ENCODE assay signal across 18 cellular contexts in the genomic region with DNA sequence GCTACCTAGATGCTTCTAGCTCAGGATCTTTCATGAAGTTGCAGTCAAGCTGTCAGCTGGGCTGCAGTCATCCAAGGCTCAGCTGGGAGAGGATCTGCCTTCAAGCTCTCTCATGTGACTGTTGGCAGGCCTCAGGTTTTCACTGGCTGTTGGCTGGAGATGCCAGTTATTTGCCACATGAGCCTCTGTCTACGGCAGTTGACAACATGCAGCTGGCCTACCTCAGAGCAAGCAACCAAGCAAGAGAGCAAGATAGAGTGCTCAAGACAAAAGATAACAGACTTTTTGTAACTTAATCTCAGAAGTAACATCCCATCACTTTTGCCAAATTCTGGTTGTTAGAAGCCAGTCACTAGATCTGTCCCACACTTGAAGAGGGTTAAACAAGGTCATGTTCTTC.
DNase-seq lines count a peak whose midpoint lies in the region; ATAC-seq and TF ChIP-seq lines count a peak whose summit lies in the region.
"Had no signal": no experiment of that assay in that cellular context is flagged by ENCODE, and none has a peak within 500 bp of the region (broad histone marks: within the 10 kb centered on the region; RNA-seq: fewer than 3 reads in every experiment).

No MANE protein-coding gene starts in this region.

- peaks cover 27% of the 10 kb centered on the region for H3K4me1 Mint-ChIP-seq in nephron
- H3K4me1 Mint-ChIP-seq: activated T-helper 17 cell treated with anti-CD3 and anti-CD28 coated beads, Interleukin-2, amount 50 U/mL, for 72 hours; neural crest cell had no signal

- DNase-seq in AG08396 (ENCODE audit: low spot score), result peak; percentile 36
- peak; percentile 1 to 62 for DNase-seq in NCI-H446 (lab: John Stamatoyannopoulos, UW)
- peak; percentile 93 for DNase-seq in fibroblast of the aortic adventitia (ENCODE audit: low read depth)
- DNase-seq in NCI-H510A (lab: John Stamatoyannopoulos, UW), result no peak
- no peak for DNase-seq in OCI-M2 (lab: John Stamatoyannopoulos, UW; ENCODE audit: unreplicated experiment)
- no peak for DNase-seq in NCI-H345 (lab: John Stamatoyannopoulos, UW)
- DNase-seq: ACHN; activated CD4-positive, alpha-beta T cell treated with anti-CD3 and anti-CD28 coated beads, Interleukin-2, amount 50 U/mL, for 1 hour; central memory CD4-positive, alpha-beta T cell; DMS153; NCI-H1092 treated with DMSO at 0.1 percent for 48 hours; stimulated activated CD8-positive, alpha-beta memory T cell treated with anti-CD3 and anti-CD28 coated beads, Interleukin-4, amount 100 ng/mL, for 48 hours had no signal

- H3K9me3 Mint-ChIP-seq in nephron, result peaks cover 6% of the 10 kb centered on the region
- H3K9me3 Mint-ChIP-seq: T-helper 1 cell treated with Interleukin-12 subunit alpha and Interleukin-12 subunit beta and Interleukin-4 antibody, amounts not matched to agents 30 μg/mL and 1 μg/mL, for 36 hours had no signal

- no peak overlapping the region for H3K4me3 ChIP-seq in fibroblast of the aortic adventitia (ENCODE audit: low read depth, low read length)
- H3K4me3 ChIP-seq: GM12878 had no signal

- no peak for ATAC-seq in HG03175 (IDR thresholded peaks at IDR 0.05; ENCODE audit: unreplicated experiment)
- ATAC-seq: activated T-helper 17 cell treated with anti-CD3 and anti-CD28 coated beads, Interleukin-2, amount 50 U/mL, for 72 hours; GM12878 had no signal

- no peaks in the 10 kb centered on the region for H3K27me3 Mint-ChIP-seq in nephron (ENCODE audit: low read depth)

- peak overlapping the region; percentile 43 to 71 (median 51) for H3K27ac Mint-ChIP-seq in nephron
- H3K27ac Mint-ChIP-seq: activated T-helper 17 cell treated with anti-CD3 and anti-CD28 coated beads, Interleukin-2, amount 50 U/mL, for 72 hours; T-helper 1 cell treated with Interleukin-12 subunit alpha and Interleukin-12 subunit beta and Interleukin-4 antibody, amounts not matched to agents 30 μg/mL and 1 μg/mL, for 36 hours had no signal

- TF ChIP-seq CTCF in fibroblast of the aortic adventitia (IDR thresholded peaks at IDR 0.05; ENCODE audit: insufficient read depth, low read length) (no peak), nephron (IDR thresholded peaks at IDR 0.05; ENCODE audit: unreplicated experiment in 3 of 3) (no peak)

- peaks cover 13% of the 10 kb centered on the region for H3K36me3 Mint-ChIP-seq in nephron (ENCODE audit: low read depth)

- no peak overlapping the region for H3K4me3 Mint-ChIP-seq in nephron
- H3K4me3 Mint-ChIP-seq: activated T-helper 17 cell treated with anti-CD3 and anti-CD28 coated beads, Interleukin-2, amount 50 U/mL, for 72 hours; neural crest cell; T-helper 1 cell treated with Interleukin-12 subunit alpha and Interleukin-12 subunit beta and Interleukin-4 antibody, amounts not matched to agents 30 μg/mL and 1 μg/mL, for 36 hours had no signal

Comparison
In these comparisons a context has a peak if more than half of its experiments do, and no peak if none do; other contexts are left out.
1. DNase-seq: peak in AG08396 (single experiment), NCI-H446 (2 of 2) and fibroblast of the aortic adventitia (single experiment); none in NCI-H510A (single experiment), OCI-M2 (single experiment) and NCI-H345 (single experiment).